ENCODE assay signal across 19 cellular contexts in genomic region chr2:125167820-125168219, GRCh38.
DNase-seq lines count a peak whose midpoint lies in the region; ATAC-seq and TF ChIP-seq lines count a peak whose summit lies in the region.
"Had no signal": no experiment of that assay in that cellular context is flagged by ENCODE, and none has a peak within 500 bp of the region (broad histone marks: within the 10 kb centered on the region; RNA-seq: fewer than 3 reads in every experiment).

No MANE protein-coding gene starts in this region.

- H2AFZ ChIP-seq in mesenchymal stem cell (ENCODE audit: low read depth, low read length) = no peak overlapping the region

- TF ChIP-seq POLR2A in Peyer's patch (IDR thresholded peaks at IDR 0.05) = no peak

- no peak overlapping the region for H3K14ac ChIP-seq in mesenchymal stem cell (ENCODE audit: low read length in 2 of 2)

- H3K9me3 ChIP-seq in MG63 = no peaks in the 10 kb centered on the region
- no peaks in the 10 kb centered on the region for H3K9me3 ChIP-seq in mesenchymal stem cell (ENCODE audit: control insufficient read depth, low read length)
- no peaks in the 10 kb centered on the region for H3K9me3 ChIP-seq in Peyer's patch
- H3K9me3 ChIP-seq: right atrium auricular region, upper lobe of left lung had no signal

- H2BK12ac ChIP-seq in mesenchymal stem cell (ENCODE audit: low read length in 2 of 2) = no peak overlapping the region

- H3K4me3 ChIP-seq in AG09309 (ENCODE audit: control insufficient read depth, low read depth, low read length) = no peak overlapping the region
- H3K4me3 ChIP-seq in MG63 = no peak overlapping the region
- H3K4me3 ChIP-seq in cardiac fibroblast (replicated peaks in 1 of 2; ENCODE audit: low read depth in 2 of 2, low read length in 2 of 2) = no peak overlapping the region
- peak overlapping the region in 1 of 2 experiments; percentile 34 for H3K4me3 ChIP-seq in mesenchymal stem cell (ENCODE audit: insufficient read depth in 1 of 2, low read depth in 1 of 2, low read length in 2 of 2)
- H3K4me3 ChIP-seq in Peyer's patch = no peak overlapping the region
- H3K4me3 ChIP-seq: right atrium auricular region, upper lobe of left lung had no signal

- H3K36me3 ChIP-seq in MG63 (no peaks in the 10 kb centered on the region), mesenchymal stem cell (ENCODE audit: control insufficient read depth in 1 of 2, insufficient read depth in 2 of 2, low read depth in 1 of 2, low read length in 2 of 2) (no peaks in the 10 kb centered on the region), Peyer's patch (no peaks in the 10 kb centered on the region)
- H3K36me3 ChIP-seq: right atrium auricular region, upper lobe of left lung had no signal

- H4K8ac ChIP-seq in mesenchymal stem cell (ENCODE audit: low read length) = no peak overlapping the region

- H3K18ac ChIP-seq in mesenchymal stem cell (ENCODE audit: low read depth in 1 of 2, low read length in 2 of 2) = no peak overlapping the region

- H3K79me1 ChIP-seq in mesenchymal stem cell (replicated peaks; ENCODE audit: low read length, poor library complexity, severe bottlenecking) = no peaks in the 10 kb centered on the region

- H2AK5ac ChIP-seq in mesenchymal stem cell (ENCODE audit: low read length, severe bottlenecking) = no peak overlapping the region

- H4K91ac ChIP-seq in mesenchymal stem cell (ENCODE audit: low read length) = no peak overlapping the region

- H2BK5ac ChIP-seq in mesenchymal stem cell (ENCODE audit: low read depth, low read length, poor library complexity, severe bottlenecking) = no peak overlapping the region

- no peak overlapping the region for H2BK15ac ChIP-seq in mesenchymal stem cell (ENCODE audit: low read depth, poor library complexity, severe bottlenecking)

- peak overlapping the region; percentile 74 for H3K9ac ChIP-seq in mesenchymal stem cell (ENCODE audit: low read length)

- no peak overlapping the region for H3K4ac ChIP-seq in mesenchymal stem cell (ENCODE audit: low read depth in 1 of 2, low read length in 2 of 2)

- H3K4me1 ChIP-seq in mesenchymal stem cell (ENCODE audit: control insufficient read depth, insufficient read depth, low read depth, low read length) (no peaks in the 10 kb centered on the region), Peyer's patch (no peaks in the 10 kb centered on the region)
- H3K4me1 ChIP-seq: right atrium auricular region, upper lobe of left lung had no signal

- no peaks in the 10 kb centered on the region for H3K27me3 ChIP-seq in MG63
- H3K27me3 ChIP-seq in mesenchymal stem cell (ENCODE audit: control insufficient read depth in 1 of 2, insufficient read depth in 1 of 2, low read length in 2 of 2) = no peaks in the 10 kb centered on the region
- H3K27me3 ChIP-seq in Peyer's patch = no peaks in the 10 kb centered on the region
- H3K27me3 ChIP-seq: right atrium auricular region, upper lobe of left lung had no signal

- DNase-seq in AG09309 (ENCODE audit: low read depth) (peak; percentile 65), MG63 (peak; percentile 65), cardiac fibroblast (ENCODE audit: low read depth in 2 of 2) (peak; percentile 5 to 84), mesenchymal stem cell (peak; percentile 63), Peyer's patch (no peak), NCI-H2171 treated with DMSO at 0.1 percent for 48 hours (lab: John Stamatoyannopoulos, UW) (no peak)
- DNase-seq in effector CD8-positive, alpha-beta T cell (lab: John Stamatoyannopoulos, UW) = no peak
- DNase-seq: activated CD4-positive, alpha-beta T cell treated with anti-CD3 and anti-CD28 coated beads for 36 hours; activated CD8-positive, alpha-beta memory T cell treated with anti-CD3 and anti-CD28 coated beads, Interleukin-2, amount 50 U/mL, for 4 hours; activated naive CD4-positive, alpha-beta T cell treated with Interleukin-2 at 50 U/mL for 16 hours; CD8-positive, alpha-beta memory T cell; DND-41; NCI-H1092; NCI-H526; OCI-M1; T-helper 9 cell; upper lobe of left lung had no signal

- TF ChIP-seq CTCF in AG09309 (IDR thresholded peaks at IDR 0.05; ENCODE audit: control insufficient read depth, insufficient read depth, low read depth, low read length, missing control alignments) (no peak), cardiac fibroblast (IDR thresholded peaks at IDR 0.05; ENCODE audit: low read depth, low read length) (no peak), Peyer's patch (IDR thresholded peaks at IDR 0.05) (no peak)

- no peak for ATAC-seq in GM21619 (IDR thresholded peaks at IDR 0.05; ENCODE audit: unreplicated experiment)
- ATAC-seq: activated CD4-positive, alpha-beta T cell treated with anti-CD3 and anti-CD28 coated beads for 36 hours had no signal

- no peak overlapping the region for H2BK120ac ChIP-seq in mesenchymal stem cell (ENCODE audit: low read depth, low read length)

- no peak overlapping the region for H3K27ac ChIP-seq in mesenchymal stem cell (ENCODE audit: low read length, poor library complexity, severe bottlenecking)
- no peak overlapping the region for H3K27ac ChIP-seq in Peyer's patch
- H3K27ac ChIP-seq: right atrium auricular region, upper lobe of left lung had no signal

- no peak overlapping the region for H3K4me2 ChIP-seq in mesenchymal stem cell (ENCODE audit: low read length, poor library complexity, severe bottlenecking)

- H3K23ac ChIP-seq in mesenchymal stem cell (ENCODE audit: low read length in 2 of 2) = no peak overlapping the region

Comparison
In these comparisons a context has a peak if more than half of its experiments do, and no peak if none do; other contexts are left out.
1. DNase-seq: peak in AG09309 (single experiment), MG63 (single experiment), cardiac fibroblast (2 of 2) and mesenchymal stem cell (single experiment); none in Peyer's patch (0 of 3), NCI-H2171 treated with DMSO at 0.1 percent for 48 hours (single experiment) and effector CD8-positive, alpha-beta T cell (single experiment).